ENCODE assay signal across 37 cellular contexts in genomic region chr4:52966172-52966571, GRCh38.
"Had no signal": no experiment of that assay in that cellular context is flagged by ENCODE, and none has a peak within 500 bp of the region (broad histone marks: within the 10 kb centered on the region; RNA-seq: fewer than 3 reads in every experiment).

No MANE protein-coding gene starts in this region.

- H3K27me3 ChIP-seq: adrenal gland, ascending aorta, cardiac muscle cell had no signal

- H3K4me3 ChIP-seq: adrenal gland, ascending aorta, cardiac muscle cell had no signal

- H3K27me3 Mint-ChIP-seq: activated B cell treated with CpG ODN at 0.5 μM for 24 hours; activated CD4-positive, alpha-beta memory T cell treated with anti-CD3 and anti-CD28 coated beads for 36 hours; activated CD4-positive, alpha-beta T cell treated with anti-CD3 and anti-CD28 coated beads, Interleukin-2, amount 10 ng/mL, durations not matched to agents 24 days and 14 days; activated CD8-positive, alpha-beta T cell treated with anti-CD3 and anti-CD28 coated beads for 36 hours; activated naive CD8-positive, alpha-beta T cell treated with anti-CD3 and anti-CD28 coated beads for 36 hours; activated T-helper 17 cell treated with anti-CD3 and anti-CD28 coated beads, Interleukin-2, amount 50 U/mL, for 72 hours; central memory CD8-positive, alpha-beta T cell had no signal

- ATAC-seq: activated CD8-positive, alpha-beta T cell treated with anti-CD3 and anti-CD28 coated beads for 36 hours; activated naive CD4-positive, alpha-beta T cell treated with anti-CD3 and anti-CD28 coated beads, Interleukin-2, amount 50 U/mL, for 72 hours; activated T-cell treated with anti-CD3 and anti-CD28 coated beads, Interleukin-2, amount 50 U/mL, for 4 hours; activated T-cell treated with anti-CD3 and anti-CD28 coated beads, Interleukin-2, amount 50 U/mL, for 72 hours; activated T-helper 17 cell treated with anti-CD3 and anti-CD28 coated beads, Interleukin-2, amount 50 U/mL, for 72 hours had no signal

- H3K27ac ChIP-seq: adrenal gland, ascending aorta, cardiac muscle cell, VCaP had no signal

- H3K27ac Mint-ChIP-seq: activated B cell treated with CpG ODN at 0.5 μM for 24 hours; activated CD4-positive, alpha-beta memory T cell treated with anti-CD3 and anti-CD28 coated beads for 36 hours; activated CD4-positive, alpha-beta T cell treated with anti-CD3 and anti-CD28 coated beads, Interleukin-2, amount 10 ng/mL, durations not matched to agents 24 days and 14 days; activated CD8-positive, alpha-beta T cell treated with anti-CD3 and anti-CD28 coated beads for 36 hours; activated naive CD4-positive, alpha-beta T cell treated with anti-CD3 and anti-CD28 coated beads for 36 hours; activated naive CD4-positive, alpha-beta T cell treated with anti-CD3 and anti-CD28 coated beads, Interleukin-2, amount 50 U/mL, for 72 hours; activated naive CD8-positive, alpha-beta T cell treated with anti-CD3 and anti-CD28 coated beads for 36 hours; activated T-cell treated with anti-CD3 and anti-CD28 coated beads, Interleukin-2, amount 50 U/mL, for 72 hours; activated T-helper 1 cell treated with anti-CD3 and anti-CD28 coated beads, Interleukin-12 subunit alpha, Interleukin-12 subunit beta, Interleukin-2, Interleukin-4 antibody, amounts not matched to agents 30 ng/mL and 10 ng/mL and 1 ng/mL, durations not matched to agents 14 hours and 24 hours and 36 hours; activated T-helper 17 cell treated with anti-CD3 and anti-CD28 coated beads, Interleukin-2, amount 50 U/mL, for 72 hours; T-helper 1 cell treated with Interleukin-12 subunit alpha and Interleukin-12 subunit beta and Interleukin-4 antibody, amounts not matched to agents 30 μg/mL and 1 μg/mL, for 36 hours; T-helper 2 cell treated with Interferon-gamma antibody and Interleukin-4, amounts not matched to agents 5 μg/mL and 100 μg/mL, for 36 hours had no signal

- H3K36me3 ChIP-seq: adrenal gland, ascending aorta, cardiac muscle cell had no signal

- H3K4me3 Mint-ChIP-seq: activated B cell treated with CpG ODN at 0.5 μM for 24 hours; activated CD4-positive, alpha-beta memory T cell treated with anti-CD3 and anti-CD28 coated beads for 36 hours; activated CD4-positive, alpha-beta T cell treated with anti-CD3 and anti-CD28 coated beads, Interleukin-2, amount 10 ng/mL, durations not matched to agents 24 days and 14 days; activated CD8-positive, alpha-beta T cell treated with anti-CD3 and anti-CD28 coated beads for 36 hours; activated naive CD4-positive, alpha-beta T cell treated with anti-CD3 and anti-CD28 coated beads for 36 hours; activated naive CD8-positive, alpha-beta T cell treated with anti-CD3 and anti-CD28 coated beads for 36 hours; activated T-cell treated with anti-CD3 and anti-CD28 coated beads, Interleukin-2, amount 50 U/mL, for 4 hours; activated T-cell treated with anti-CD3 and anti-CD28 coated beads, Interleukin-2, amount 50 U/mL, for 72 hours; activated T-helper 1 cell treated with anti-CD3 and anti-CD28 coated beads, Interleukin-12 subunit alpha, Interleukin-12 subunit beta, Interleukin-2, Interleukin-4 antibody, amounts not matched to agents 30 ng/mL and 10 ng/mL and 1 ng/mL, durations not matched to agents 14 hours and 24 hours and 36 hours; activated T-helper 17 cell treated with anti-CD3 and anti-CD28 coated beads, Interleukin-2, amount 50 U/mL, for 72 hours; brain; central memory CD8-positive, alpha-beta T cell; T-helper 1 cell treated with Interleukin-12 subunit alpha and Interleukin-12 subunit beta and Interleukin-4 antibody, amounts not matched to agents 30 μg/mL and 1 μg/mL, for 36 hours; T-helper 2 cell treated with Interferon-gamma antibody and Interleukin-4, amounts not matched to agents 5 μg/mL and 100 μg/mL, for 36 hours had no signal

- H3K4me1 Mint-ChIP-seq: activated B cell treated with CpG ODN at 0.5 μM for 24 hours; activated CD4-positive, alpha-beta T cell treated with anti-CD3 and anti-CD28 coated beads, Interleukin-2, amount 10 ng/mL, durations not matched to agents 24 days and 14 days; activated naive CD8-positive, alpha-beta T cell treated with anti-CD3 and anti-CD28 coated beads for 36 hours; activated T-helper 17 cell treated with anti-CD3 and anti-CD28 coated beads, Interleukin-2, amount 50 U/mL, for 72 hours; central memory CD8-positive, alpha-beta T cell had no signal

- H3K9me3 Mint-ChIP-seq: activated CD4-positive, alpha-beta T cell treated with anti-CD3 and anti-CD28 coated beads, Interleukin-2, amount 10 ng/mL, durations not matched to agents 24 days and 14 days; activated CD8-positive, alpha-beta T cell treated with anti-CD3 and anti-CD28 coated beads for 36 hours; activated naive CD4-positive, alpha-beta T cell treated with anti-CD3 and anti-CD28 coated beads for 36 hours; activated T-cell treated with anti-CD3 and anti-CD28 coated beads, Interleukin-2, amount 50 U/mL, for 72 hours; central memory CD8-positive, alpha-beta T cell; T-helper 1 cell treated with Interleukin-12 subunit alpha and Interleukin-12 subunit beta and Interleukin-4 antibody, amounts not matched to agents 30 μg/mL and 1 μg/mL, for 36 hours; T-helper 2 cell treated with Interferon-gamma antibody and Interleukin-4, amounts not matched to agents 5 μg/mL and 100 μg/mL, for 36 hours had no signal

- H3K9me3 ChIP-seq: adrenal gland, ascending aorta had no signal

- H3K4me1 ChIP-seq: ascending aorta had no signal

- DNase-seq: activated B cell treated with CpG ODN at 0.5 μM for 24 hours; activated CD4-positive, alpha-beta memory T cell treated with anti-CD3 and anti-CD28 coated beads for 36 hours; activated CD4-positive, alpha-beta T cell treated with anti-CD3 and anti-CD28 coated beads for 4 hours; activated CD4-positive, alpha-beta T cell treated with anti-CD3 and anti-CD28 coated beads, Interleukin-2, amount 10 ng/mL, durations not matched to agents 24 days and 14 days; activated CD4-positive, alpha-beta T cell treated with anti-CD3 and anti-CD28 coated beads, Interleukin-2, amount 50 U/mL, for 1 hour; activated CD4-positive, alpha-beta T cell treated with anti-CD3 and anti-CD28 coated beads, Interleukin-2, amount 50 U/mL, for 4 hours; activated CD4-positive, CD25-positive, alpha-beta regulatory T cell treated with anti-CD3 and anti-CD28 coated beads, Interleukin-2, amount 50 U/mL, for 72 hours; activated CD8-positive, alpha-beta memory T cell treated with anti-CD3 and anti-CD28 coated beads, Interleukin-2, amount 50 U/mL, for 4 hours; activated CD8-positive, alpha-beta T cell treated with anti-CD3 and anti-CD28 coated beads for 36 hours; activated effector memory CD4-positive, alpha-beta T cell treated with anti-CD3 and anti-CD28 coated beads, Interleukin-2, amount 50 U/mL, for 16 hours; activated gamma-delta T cell treated with Interleukin-2 at 50 U/mL for 16 hours; activated naive CD4-positive, alpha-beta T cell; activated naive CD4-positive, alpha-beta T cell treated with anti-CD3 and anti-CD28 coated beads for 36 hours; activated naive CD4-positive, alpha-beta T cell treated with anti-CD3 and anti-CD28 coated beads, Interleukin-2, amount 50 U/mL, for 16 hours; activated naive CD8-positive, alpha-beta T cell treated with anti-CD3 and anti-CD28 coated beads for 36 hours; activated T-cell treated with anti-CD3 and anti-CD28 coated beads for 4 hours; activated T-cell treated with anti-CD3 and anti-CD28 coated beads, Interleukin-2, amount 50 U/mL, for 1 hour; activated T-cell treated with anti-CD3 and anti-CD28 coated beads, Interleukin-2, amount 50 U/mL, for 4 hours; activated T-cell treated with anti-CD3 and anti-CD28 coated beads, Interleukin-2, amount 50 U/mL, for 72 hours; adrenal gland; amygdala; anterior cingulate cortex; caudate nucleus; cerebellar nuclear complex; T-helper 1 cell; T-helper 2 cell; T-helper 9 cell had no signal
